9 cellular contexts compared by ENCODE assay signal in genomic region chr20:62837790-62838458, GRCh38. TPM values are rescaled to one million over a fixed set of nuclear protein-coding genes. Genes with fewer than 3 reads are reported as not detected.
DNase-seq lines count a peak whose midpoint lies in the region; ATAC-seq and TF ChIP-seq lines count a peak whose summit lies in the region.
"Had no signal": no experiment of that assay in that cellular context is flagged by ENCODE, and none has a peak within 500 bp of the region (broad histone marks: within the 10 kb centered on the region; RNA-seq: fewer than 3 reads in every experiment).

No MANE protein-coding gene starts in this region.

- TF ChIP-seq POLR2A in esophagus muscularis mucosa (IDR thresholded peaks at IDR 0.05; ENCODE audit: low read depth), result no peak

- no peak overlapping the region for H3K27ac ChIP-seq in esophagus muscularis mucosa (replicated peaks in 1 of 4)
- H3K27ac ChIP-seq: A549 had no signal

- no peak for TF ChIP-seq EP300 in esophagus muscularis mucosa (IDR thresholded peaks at IDR 0.05)

- TF ChIP-seq CTCF in esophagus muscularis mucosa (IDR thresholded peaks at IDR 0.05), result no peak

- H3K27ac Mint-ChIP-seq in stimulated activated naive B cell treated with anti-CD40 and anti-IgM and Interleukin-4, amounts not matched to agents 10 μg/mL and 1 μg/mL and 100 μg/mL, for 72 hours, result peak overlapping the region; percentile 94

- ATAC-seq in stimulated activated naive B cell treated with anti-CD40 and anti-IgM and Interleukin-4, amounts not matched to agents 10 μg/mL and 1 μg/mL and 100 μg/mL, for 72 hours (replicated peaks), result peak; percentile 91 to 92
- ATAC-seq: A549 had no signal

- H3K4me3 ChIP-seq in esophagus muscularis mucosa, result no peak overlapping the region
- H3K4me3 ChIP-seq: A549 had no signal

- 83% methylated on average over 17 of the region's 18 CpGs for WGBS in esophagus muscularis mucosa

- peaks cover under 1 to 8% (median 2%) of the 10 kb centered on the region in 4 donors for H3K4me1 ChIP-seq in esophagus muscularis mucosa

- DNase-seq in SIG-M5 treated with dmso at 0.1 percent for 504 hours (lab: John Stamatoyannopoulos, UW; ENCODE audit: unreplicated experiment) (peak; percentile 83), SIG-M5 (lab: John Stamatoyannopoulos, UW) (no peak), LoVo (ENCODE audit: low spot score) (peak; percentile 76), amniotic epithelial cell (ENCODE audit: low read depth) (peak; percentile 88), cerebellum (ENCODE audit: low spot score) (no peak), esophagus muscularis mucosa (ENCODE audit: extremely low spot score) (no peak), middle frontal gyrus (ENCODE audit: extremely low spot score, low spot score) (no peak)
- DNase-seq in stimulated activated naive B cell treated with anti-CD40 and anti-IgM and Interleukin-4, amounts not matched to agents 10 μg/mL and 1 μg/mL and 100 μg/mL, for 72 hours, result no peak

- H3K9me3 Mint-ChIP-seq in stimulated activated naive B cell treated with anti-CD40 and anti-IgM and Interleukin-4, amounts not matched to agents 10 μg/mL and 1 μg/mL and 100 μg/mL, for 72 hours, result no peaks in the 10 kb centered on the region

- peaks cover 0 to 3% of the 10 kb centered on the region in 2 donors for H3K36me3 Mint-ChIP-seq in stimulated activated naive B cell treated with anti-CD40 and anti-IgM and Interleukin-4, amounts not matched to agents 10 μg/mL and 1 μg/mL and 100 μg/mL, for 72 hours

- H3K4me1 Mint-ChIP-seq in stimulated activated naive B cell treated with anti-CD40 and anti-IgM and Interleukin-4, amounts not matched to agents 10 μg/mL and 1 μg/mL and 100 μg/mL, for 72 hours, result peaks cover 8 to 26% of the 10 kb centered on the region in 2 donors

- H3K27me3 Mint-ChIP-seq in stimulated activated naive B cell treated with anti-CD40 and anti-IgM and Interleukin-4, amounts not matched to agents 10 μg/mL and 1 μg/mL and 100 μg/mL, for 72 hours, result no peaks in the 10 kb centered on the region

- peak overlapping the region in 1 of 2 donors; percentile 28 for H3K4me3 Mint-ChIP-seq in stimulated activated naive B cell treated with anti-CD40 and anti-IgM and Interleukin-4, amounts not matched to agents 10 μg/mL and 1 μg/mL and 100 μg/mL, for 72 hours

- peaks cover 0 to 8% (median 0%) of the 10 kb centered on the region in 4 donors for H3K36me3 ChIP-seq in esophagus muscularis mucosa

- H3K27me3 ChIP-seq in esophagus muscularis mucosa, result peaks cover 0 to 33% (median 2%) of the 10 kb centered on the region in 4 donors

- intact Hi-C loops in esophagus muscularis mucosa (cut with DNase I), result no loop called here

- no peaks in the 10 kb centered on the region for H3K9me3 ChIP-seq in esophagus muscularis mucosa
- H3K9me3 ChIP-seq: A549 had no signal

RNA-seq across cellular contexts. Expression of gene COL9A3, which starts 21.1 kb away (rescaled TPM):
- total RNA-seq in cerebellum, result 3.8 TPM
- 10 to 100 TPM; 13.4 to 22.9 (median 18.4) TPM for total RNA-seq in esophagus muscularis mucosa

RNA-seq across cellular contexts. Expression of gene TCFL5, which starts 23.7 kb away (rescaled TPM):
- total RNA-seq in cerebellum, result 9.3 TPM
- total RNA-seq in esophagus muscularis mucosa, result 10 to 100 TPM; 12.3 to 29.7 (median 18.8) TPM

RNA-seq across cellular contexts. Expression of gene OGFR, which starts 33.3 kb away (rescaled TPM):
- total RNA-seq in cerebellum (12.0 TPM), esophagus muscularis mucosa (10 to 100 TPM; 46.1 to 84.5 (median 62.7) TPM)

RNA-seq across cellular contexts. Expression of gene MRGBP, which starts 41.7 kb away (rescaled TPM):
- total RNA-seq in cerebellum, result 11.5 TPM
- total RNA-seq in esophagus muscularis mucosa, result 10 to 100 TPM in 2 of 4 donors, 1 to 10 TPM in 2; 7.6 to 16.7 (median 10.3) TPM

Comparison
In these comparisons a context has a peak if more than half of its experiments do, and no peak if none do; other contexts are left out.
1. DNase-seq: peak in SIG-M5 treated with dmso at 0.1 percent for 504 hours (single experiment), LoVo (single experiment) and amniotic epithelial cell (single experiment); none in SIG-M5 (single experiment), stimulated activated naive B cell treated with anti-CD40 and anti-IgM and Interleukin-4, amounts not matched to agents 10 μg/mL and 1 μg/mL and 100 μg/mL, for 72 hours (single experiment), cerebellum (single experiment), esophagus muscularis mucosa (single experiment) and middle frontal gyrus (single experiment).